1 cellular context compared by ENCODE assay signal in genomic region chr18:22465859-22466602, GRCh38.
TF ChIP-seq lines count a peak whose summit lies in the region.

No MANE protein-coding gene starts in this region.

TF ChIP-seq in K562, 482 proteins besides CTCF, POLR2A, EP300 and RAD21 (continued from another document and continues in another):
- TF ChIP-seq ZNF274 (IDR thresholded peaks at IDR 0.05; ENCODE audit: borderline replicate concordance, low read depth, low read length), result no peak
- no peak for TF ChIP-seq POLR2AphosphoS5 (IDR thresholded peaks at IDR 0.05; ENCODE audit: control insufficient read depth, insufficient read depth, low read depth, low read length)
- TF ChIP-seq MEIS2 (IDR thresholded peaks at IDR 0.05; ENCODE audit: partially characterized antibody), result peak; percentile 55
- no peak for TF ChIP-seq CHAMP1 (IDR thresholded peaks at IDR 0.05)
- TF ChIP-seq TBP (optimal IDR thresholded peaks at IDR 0.05; ENCODE audit: low read depth, low read length), result no peak
- no peak for TF ChIP-seq KLF1 (tag; IDR thresholded peaks at IDR 0.05)
- no peak for TF ChIP-seq ELF4 (CRISPR knock-in tag; IDR thresholded peaks at IDR 0.05)
- TF ChIP-seq ZNF140 (CRISPR knock-in tag; IDR thresholded peaks at IDR 0.05), result no peak
- no peak for TF ChIP-seq ZNF224 (CRISPR knock-in tag; IDR thresholded peaks at IDR 0.05)
- TF ChIP-seq FOXA1 (IDR thresholded peaks at IDR 0.05; ENCODE audit: borderline replicate concordance), result no peak
- TF ChIP-seq ZNF12 (CRISPR knock-in tag; IDR thresholded peaks at IDR 0.05), result 0 out of 2 replicates have a peak, but pooled peaks have one; percentile 35
- TF ChIP-seq SIRT6 (IDR thresholded peaks at IDR 0.05; ENCODE audit: low read depth, low read length), result no peak
- TF ChIP-seq ZC3H11A (IDR thresholded peaks at IDR 0.05; ENCODE audit: low read depth, low read length), result no peak
- TF ChIP-seq SREBF1 (IDR thresholded peaks at IDR 0.05; ENCODE audit: borderline replicate concordance, low read depth, low read length), result no peak
- no peak for TF ChIP-seq ZNF3 (CRISPR knock-in tag; IDR thresholded peaks at IDR 0.05)
- TF ChIP-seq PRPF4 (IDR thresholded peaks at IDR 0.05; ENCODE audit: insufficient read depth, low read depth, low read length, poor library complexity, severe bottlenecking), result no peak
- no peak for TF ChIP-seq PML (IDR thresholded peaks at IDR 0.05; ENCODE audit: low read length)
- TF ChIP-seq ZNF644 (tag; IDR thresholded peaks at IDR 0.05; ENCODE audit: low read depth), result no peak
- no peak for TF ChIP-seq POLR2G (IDR thresholded peaks at IDR 0.05; ENCODE audit: low read depth, low read length)
- peak; percentile 66 for TF ChIP-seq ZNF592 (IDR thresholded peaks at IDR 0.05)
- TF ChIP-seq ZSCAN32 (CRISPR knock-in tag; IDR thresholded peaks at IDR 0.05), result no peak
- no peak for TF ChIP-seq DACH1 (IDR thresholded peaks at IDR 0.05; ENCODE audit: partially characterized antibody)
- peak; percentile 83; the same call in 1 of the 2 replicates for TF ChIP-seq ZBTB9 (CRISPR knock-in tag; IDR thresholded peaks at IDR 0.05)
- no peak for TF ChIP-seq CUX1 (CRISPR knock-in tag; IDR thresholded peaks at IDR 0.05)
- no peak for TF ChIP-seq ZNF253 (CRISPR knock-in tag; conservative IDR thresholded peaks at IDR 0.05)
- TF ChIP-seq HDGF (IDR thresholded peaks at IDR 0.05), result no peak
- TF ChIP-seq HDAC8 (tag; IDR thresholded peaks at IDR 0.05), result no peak
- TF ChIP-seq NBN (IDR thresholded peaks at IDR 0.05; ENCODE audit: low read depth), result no peak
- peak; percentile 95 for TF ChIP-seq ZNF75A (CRISPR knock-in tag; IDR thresholded peaks at IDR 0.05)
- no peak for TF ChIP-seq ZNF24 (IDR thresholded peaks at IDR 0.05)
- peak; percentile 68 for TF ChIP-seq ZFX (CRISPR knock-in tag; IDR thresholded peaks at IDR 0.05)
- TF ChIP-seq PKNOX1 (IDR thresholded peaks at IDR 0.05), result peak; percentile 72
- no peak for TF ChIP-seq CBX8 (IDR thresholded peaks at IDR 0.05; ENCODE audit: borderline replicate concordance, extremely low read depth, low read depth, low read length, poor library complexity, severe bottlenecking)
- no peak for TF ChIP-seq ZNF655 (CRISPR knock-in tag; IDR thresholded peaks at IDR 0.05)
- no peak for TF ChIP-seq BRF2 (IDR thresholded peaks at IDR 0.05; ENCODE audit: borderline replicate concordance, insufficient read depth, insufficient read length)
- TF ChIP-seq ZNF282 (CRISPR knock-in tag; IDR thresholded peaks at IDR 0.05), result no peak
- TF ChIP-seq ZNF561 (CRISPR knock-in tag; conservative IDR thresholded peaks at IDR 0.05), result no peak
- no peak for TF ChIP-seq ZNF347 (CRISPR knock-in tag; IDR thresholded peaks at IDR 0.05; ENCODE audit: low read depth)
- no peak for TF ChIP-seq RUNX1 (IDR thresholded peaks at IDR 0.05; ENCODE audit: low read depth)
- TF ChIP-seq E2F3 (CRISPR knock-in tag; IDR thresholded peaks at IDR 0.05), result no peak
- no peak for TF ChIP-seq ARID3A (IDR thresholded peaks at IDR 0.05; ENCODE audit: borderline replicate concordance, low read depth, low read length)
- 0 out of 2 replicates have a peak, but pooled peaks have one; percentile 10 for TF ChIP-seq BCL6 (CRISPR knock-in tag; IDR thresholded peaks at IDR 0.05)
- TF ChIP-seq PTRF (tag; IDR thresholded peaks at IDR 0.05), result no peak; the same call in 1 of the 2 replicates
- no peak for TF ChIP-seq SRSF1 (IDR thresholded peaks at IDR 0.05; ENCODE audit: low read depth, low read length)
- TF ChIP-seq PRMT5 (CRISPR knock-in tag; IDR thresholded peaks at IDR 0.05), result no peak
- no peak for TF ChIP-seq ID3 (CRISPR knock-in tag; IDR thresholded peaks at IDR 0.05)
- TF ChIP-seq ID3 (tag; IDR thresholded peaks at IDR 0.05), result peak; percentile 21; the same call in 1 of the 2 replicates
- no peak for TF ChIP-seq GABPB2 (CRISPR knock-in tag; conservative IDR thresholded peaks at IDR 0.05)
